In genomic region chr3:16412192-16412808, GRCh38 we compare ENCODE assay signal across 20 cellular contexts.
A peak's percentile ranks its signal among the peaks of the same experiment; 100 is the strongest.
DNase-seq lines count a peak whose midpoint lies in the region; ATAC-seq and TF ChIP-seq lines count a peak whose summit lies in the region.
"Had no signal": no experiment of that assay in that cellular context is flagged by ENCODE, and none has a peak within 500 bp of the region (broad histone marks: within the 10 kb centered on the region; RNA-seq: fewer than 3 reads in every experiment).

No MANE protein-coding gene starts in this region.

- H3K4me3 Mint-ChIP-seq in activated T-cell treated with anti-CD3 and anti-CD28 coated beads, Interleukin-2, amount 50 U/mL, for 24 hours, result no peak overlapping the region
- no peak overlapping the region for H3K4me3 Mint-ChIP-seq in activated naive CD8-positive, alpha-beta T cell treated with anti-CD3 and anti-CD28 coated beads, Interleukin-2, amount 50 U/mL, for 24 hours
- no peak overlapping the region for H3K4me3 Mint-ChIP-seq in stimulated activated naive CD8-positive, alpha-beta T cell treated with anti-CD3 and anti-CD28 coated beads, Interleukin-15, Interleukin-2, amounts not matched to agents 100 ng/mL and 50 ng/mL, for 24 hours
- H3K4me3 Mint-ChIP-seq: activated T-helper 1 cell treated with anti-CD3 and anti-CD28 coated beads, Interleukin-12 subunit alpha, Interleukin-12 subunit beta, Interleukin-2, Interleukin-4 antibody, amounts not matched to agents 30 ng/mL and 10 ng/mL and 1 ng/mL, durations not matched to agents 14 hours and 24 hours and 36 hours; CD14-positive monocyte; effector memory CD8-positive, alpha-beta T cell; nephron had no signal

- intact Hi-C loops in testis (cut with DNase I; ENCODE audit: low total_unique reads), result no loop called here

- no peak for TF ChIP-seq CTCF in testis (IDR thresholded peaks at IDR 0.05)

- peaks cover 55% of the 10 kb centered on the region for H3K4me1 Mint-ChIP-seq in activated T-cell treated with anti-CD3 and anti-CD28 coated beads, Interleukin-2, amount 50 U/mL, for 24 hours (ENCODE audit: low read depth)
- H3K4me1 Mint-ChIP-seq in activated naive CD8-positive, alpha-beta T cell treated with anti-CD3 and anti-CD28 coated beads, Interleukin-2, amount 50 U/mL, for 24 hours, result peaks cover 54% of the 10 kb centered on the region
- H3K4me1 Mint-ChIP-seq in stimulated activated naive CD8-positive, alpha-beta T cell treated with anti-CD3 and anti-CD28 coated beads, Interleukin-15, Interleukin-2, amounts not matched to agents 100 ng/mL and 50 ng/mL, for 24 hours (ENCODE audit: low read depth), result peaks cover 62% of the 10 kb centered on the region

- WGBS in testis, 2 donors, result 95 to 97% methylated on average over 1 of the region's 1 CpG

- peak; percentile 46 for ATAC-seq in HG02759 (IDR thresholded peaks at IDR 0.05; ENCODE audit: unreplicated experiment)
- no peak for ATAC-seq in activated naive CD8-positive, alpha-beta T cell treated with anti-CD3 and anti-CD28 coated beads, Interleukin-2, amount 50 U/mL, for 24 hours
- no peak for ATAC-seq in HG03378 (IDR thresholded peaks at IDR 0.05; ENCODE audit: unreplicated experiment)
- ATAC-seq: effector memory CD8-positive, alpha-beta T cell had no signal

- H3K9me3 ChIP-seq in testis, result no peaks in the 10 kb centered on the region
- H3K9me3 ChIP-seq: upper lobe of right lung had no signal

- H3K4me1 ChIP-seq in testis, result no peaks in the 10 kb centered on the region

- TF ChIP-seq POLR2A in testis (IDR thresholded peaks at IDR 0.05), result no peak

- no peaks in the 10 kb centered on the region for H3K9me3 Mint-ChIP-seq in activated T-cell treated with anti-CD3 and anti-CD28 coated beads, Interleukin-2, amount 50 U/mL, for 24 hours
- no peaks in the 10 kb centered on the region for H3K9me3 Mint-ChIP-seq in activated naive CD8-positive, alpha-beta T cell treated with anti-CD3 and anti-CD28 coated beads, Interleukin-2, amount 50 U/mL, for 24 hours
- no peaks in the 10 kb centered on the region for H3K9me3 Mint-ChIP-seq in stimulated activated naive CD8-positive, alpha-beta T cell treated with anti-CD3 and anti-CD28 coated beads, Interleukin-15, Interleukin-2, amounts not matched to agents 100 ng/mL and 50 ng/mL, for 24 hours
- H3K9me3 Mint-ChIP-seq: activated T-helper 1 cell treated with anti-CD3 and anti-CD28 coated beads, Interleukin-12 subunit alpha, Interleukin-12 subunit beta, Interleukin-2, Interleukin-4 antibody, amounts not matched to agents 30 ng/mL and 10 ng/mL and 1 ng/mL, durations not matched to agents 14 hours and 24 hours and 36 hours; CD14-positive monocyte; effector memory CD8-positive, alpha-beta T cell; nephron had no signal

- no peak for DNase-seq in activated T-cell treated with anti-CD3 and anti-CD28 coated beads, Interleukin-2, amount 50 U/mL, for 24 hours
- DNase-seq in activated T-cell treated with anti-CD3 and anti-CD28 coated beads for 4 hours (no peak), testis (no peak), medulla oblongata (ENCODE audit: extremely low spot score) (no peak)
- no peak for DNase-seq in activated naive CD8-positive, alpha-beta T cell treated with anti-CD3 and anti-CD28 coated beads, Interleukin-2, amount 50 U/mL, for 24 hours
- DNase-seq: DMS79; effector memory CD8-positive, alpha-beta T cell; head of caudate nucleus; NCI-H748 treated with DMSO at 0.1 percent for 48 hours; RPMI8226; stimulated activated naive CD4-positive, alpha-beta T cell; SW 1271; upper lobe of right lung had no signal

- no peak overlapping the region for H3K4me3 ChIP-seq in testis
- H3K4me3 ChIP-seq: lung, upper lobe of right lung had no signal

- H3K36me3 Mint-ChIP-seq in activated T-cell treated with anti-CD3 and anti-CD28 coated beads, Interleukin-2, amount 50 U/mL, for 24 hours (ENCODE audit: low read depth), result peaks cover 55% of the 10 kb centered on the region
- peaks cover 44% of the 10 kb centered on the region for H3K36me3 Mint-ChIP-seq in activated naive CD8-positive, alpha-beta T cell treated with anti-CD3 and anti-CD28 coated beads, Interleukin-2, amount 50 U/mL, for 24 hours (ENCODE audit: low read depth)
- H3K36me3 Mint-ChIP-seq in stimulated activated naive CD8-positive, alpha-beta T cell treated with anti-CD3 and anti-CD28 coated beads, Interleukin-15, Interleukin-2, amounts not matched to agents 100 ng/mL and 50 ng/mL, for 24 hours (ENCODE audit: low read depth), result peaks cover 46% of the 10 kb centered on the region

- H3K27ac ChIP-seq in testis, result no peak overlapping the region

- no peaks in the 10 kb centered on the region for H3K36me3 ChIP-seq in testis (ENCODE audit: low read depth, missing control alignments)

- H3K27ac Mint-ChIP-seq in activated T-cell treated with anti-CD3 and anti-CD28 coated beads, Interleukin-2, amount 50 U/mL, for 24 hours, result peak overlapping the region; percentile 55
- H3K27ac Mint-ChIP-seq in activated naive CD8-positive, alpha-beta T cell treated with anti-CD3 and anti-CD28 coated beads, Interleukin-2, amount 50 U/mL, for 24 hours, result peak overlapping the region; percentile 17
- H3K27ac Mint-ChIP-seq in stimulated activated naive CD8-positive, alpha-beta T cell treated with anti-CD3 and anti-CD28 coated beads, Interleukin-15, Interleukin-2, amounts not matched to agents 100 ng/mL and 50 ng/mL, for 24 hours, result peak overlapping the region; percentile 42
- H3K27ac Mint-ChIP-seq: activated T-helper 1 cell treated with anti-CD3 and anti-CD28 coated beads, Interleukin-12 subunit alpha, Interleukin-12 subunit beta, Interleukin-2, Interleukin-4 antibody, amounts not matched to agents 30 ng/mL and 10 ng/mL and 1 ng/mL, durations not matched to agents 14 hours and 24 hours and 36 hours; nephron had no signal

- H3K27me3 Mint-ChIP-seq in activated T-cell treated with anti-CD3 and anti-CD28 coated beads, Interleukin-2, amount 50 U/mL, for 24 hours, result no peaks in the 10 kb centered on the region
- H3K27me3 Mint-ChIP-seq in activated naive CD8-positive, alpha-beta T cell treated with anti-CD3 and anti-CD28 coated beads, Interleukin-2, amount 50 U/mL, for 24 hours, result no peaks in the 10 kb centered on the region
- H3K27me3 Mint-ChIP-seq in stimulated activated naive CD8-positive, alpha-beta T cell treated with anti-CD3 and anti-CD28 coated beads, Interleukin-15, Interleukin-2, amounts not matched to agents 100 ng/mL and 50 ng/mL, for 24 hours, result no peaks in the 10 kb centered on the region
- H3K27me3 Mint-ChIP-seq: effector memory CD8-positive, alpha-beta T cell had no signal

- no peaks in the 10 kb centered on the region for H3K27me3 ChIP-seq in testis
- H3K27me3 ChIP-seq: upper lobe of right lung had no signal
